ENCODE assay signal across 7 cellular contexts in the genomic region with DNA sequence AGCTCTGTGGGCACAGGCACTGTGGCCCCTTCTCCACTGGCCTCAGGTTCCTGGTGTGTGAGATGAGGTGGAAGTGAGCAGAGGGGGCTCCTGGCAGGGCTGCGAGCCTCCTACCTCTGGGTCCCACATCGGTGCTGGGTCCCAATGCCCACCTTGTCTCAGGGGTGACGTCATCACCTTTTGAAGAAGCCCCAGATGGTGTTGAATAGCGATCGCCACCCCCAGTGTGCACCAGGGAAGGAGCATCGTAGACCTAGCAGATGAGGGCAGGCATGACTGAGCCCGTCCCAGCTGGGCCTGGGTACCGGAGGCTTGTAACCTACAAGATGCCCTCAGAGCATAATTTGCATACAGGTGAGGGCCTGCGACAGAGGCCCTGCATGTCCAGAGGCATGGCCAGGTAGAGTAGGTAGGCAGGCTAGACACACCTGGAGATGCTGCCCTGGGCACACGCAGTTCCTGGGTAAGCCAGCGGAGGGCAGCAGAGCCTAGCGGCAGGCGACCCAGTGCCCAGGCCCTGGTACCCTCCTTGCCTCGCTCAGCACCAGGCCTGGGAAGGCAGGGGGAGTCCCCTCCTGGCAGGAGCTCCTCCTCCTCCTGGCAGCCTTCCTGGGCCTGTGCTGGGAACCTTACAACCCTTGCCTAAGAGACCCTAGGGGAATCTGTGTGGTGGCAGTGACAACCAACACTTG. TPM values are rescaled to one million over a fixed set of nuclear protein-coding genes. Genes with fewer than 3 reads are reported as not detected.
DNase-seq lines count a peak whose midpoint lies in the region; TF ChIP-seq lines count a peak whose summit lies in the region.

No MANE protein-coding gene starts in this region.

- H3K36me3 ChIP-seq in KMS-11 (ENCODE audit: insufficient read depth) (no peaks in the 10 kb centered on the region), SK-N-SH (replicated peaks in 1 of 2; ENCODE audit: control insufficient read depth in 1 of 2, insufficient read depth in 2 of 2, low read length in 1 of 2) (no peaks in the 10 kb centered on the region), prostate gland (no peaks in the 10 kb centered on the region), uterus (no peaks in the 10 kb centered on the region)

- TF ChIP-seq POLR2A in prostate gland (IDR thresholded peaks at IDR 0.05) (no peak), uterus (IDR thresholded peaks at IDR 0.05) (peak in 1 of 2 donors; percentile 15)

- H3K9me2 ChIP-seq in SK-N-SH, result no peaks in the 10 kb centered on the region

- TF ChIP-seq RAD21 in SK-N-SH (IDR thresholded peaks at IDR 0.05; ENCODE audit: low read length), result peak; percentile 99

- TF ChIP-seq EP300 in SK-N-SH (IDR thresholded peaks at IDR 0.05; ENCODE audit: borderline replicate concordance in 1 of 2, low read depth in 1 of 2, low read length in 1 of 2), result no peak

- H3K79me2 ChIP-seq in KMS-11 (ENCODE audit: insufficient read depth, low read depth) (no peaks in the 10 kb centered on the region), SK-N-SH (ENCODE audit: insufficient read depth) (no peaks in the 10 kb centered on the region)

- no peak overlapping the region for H3K27ac ChIP-seq in KMS-11
- no peak overlapping the region; a peak in 1 of 4 replicates for H3K27ac ChIP-seq in SK-N-SH (ENCODE audit: low read depth in 2 of 2, low read length in 1 of 2)
- H3K27ac ChIP-seq in prostate gland, result no peak overlapping the region
- no peak overlapping the region for H3K27ac ChIP-seq in uterus

- no peaks in the 10 kb centered on the region for H3F3A ChIP-seq in SK-N-SH (replicated peaks; ENCODE audit: insufficient read depth)

- no peak overlapping the region for H3K4me2 ChIP-seq in KMS-11
- no peak overlapping the region for H3K4me2 ChIP-seq in SK-N-SH

- H3K9me3 ChIP-seq in SK-N-SH, result no peaks in the 10 kb centered on the region
- H3K9me3 ChIP-seq in prostate gland, result no peaks in the 10 kb centered on the region
- no peaks in the 10 kb centered on the region for H3K9me3 ChIP-seq in uterus

- POLR2A ChIA-PET in SK-N-SH (lab: Yijun Ruan, JAX), result interaction anchor here (0.6 to 2.3 kb wide), 4 partner anchors 542 to 569 kb away, joined by 3 to 18 read pairs (median 4); no protein-coding TSS in a partner anchor

- CTCF ChIA-PET in SK-N-SH (lab: Yijun Ruan, JAX), result interaction anchor here (0.6 to 14.1 kb wide), 65 partner anchors 10 to 818 kb away, joined by 3 to 403 read pairs (median 4); a partner anchor contains a TSS

- TF ChIP-seq CTCF in GM12873 (IDR thresholded peaks at IDR 0.05; ENCODE audit: insufficient read depth, low read depth, low read length, missing control alignments) (peak; percentile 100), KMS-11 (conservative IDR thresholded peaks at IDR 0.05; ENCODE audit: low read depth, low read length) (peak; percentile 89), SK-N-SH (IDR thresholded peaks at IDR 0.05) (peak; percentile 98), prostate gland (IDR thresholded peaks at IDR 0.05) (peak; percentile 96 to 100 (median 99)), uterus (IDR thresholded peaks at IDR 0.05) (peak; percentile 90 to 97 (median 92))

- H3K4me3 ChIP-seq in KMS-11 (IDR thresholded peaks at IDR 0.05; ENCODE audit: insufficient read depth, low read depth, low read length) (no peak overlapping the region), SK-N-SH (ENCODE audit: low read depth in 2 of 2, low read length in 1 of 2) (peak overlapping the region in 1 of 2 experiments; percentile 16; a peak in 1 of 4 replicates), prostate gland (no peak overlapping the region), uterus (no peak overlapping the region)

- H4K20me1 ChIP-seq in KMS-11 (ENCODE audit: insufficient read depth) (no peaks in the 10 kb centered on the region), SK-N-SH (ENCODE audit: insufficient read depth) (no peaks in the 10 kb centered on the region)

- peak; percentile 96 for DNase-seq in SK-N-SH
- peak; percentile 79 for DNase-seq in activated naive CD4-positive, alpha-beta T cell treated with anti-CD3 and anti-CD28 coated beads, Interleukin-2, amount 50 U/mL, for 16 hours
- DNase-seq in head of caudate nucleus, result peak; percentile 42 to 88 (median 77)
- peak; percentile 87 for DNase-seq in prostate gland (ENCODE audit: low spot score)
- DNase-seq in uterus, result peak; percentile 58 to 69

- 35% methylated on average over 4 of the region's 14 CpGs for WGBS in SK-N-SH (ENCODE audit: low lambda C conversion rate)
- WGBS in prostate gland, result 24% methylated on average over 9 of the region's 14 CpGs

- H3K4me1 ChIP-seq in KMS-11 (ENCODE audit: low read depth, poor library complexity, severe bottlenecking) (no peaks in the 10 kb centered on the region), SK-N-SH (ENCODE audit: control insufficient read depth in 1 of 2, insufficient read depth in 2 of 2, low read depth in 1 of 2, low read length in 1 of 2) (peaks cover 10 to 27% of the 10 kb centered on the region in 2 experiments; a peak in 2 of 4 replicates), prostate gland (replicated peaks) (peaks cover 16% of the 10 kb centered on the region), uterus (no peaks in the 10 kb centered on the region)

- no peak overlapping the region for H2AFZ ChIP-seq in KMS-11 (ENCODE audit: low read depth)
- H2AFZ ChIP-seq in SK-N-SH (ENCODE audit: low read depth), result no peak overlapping the region

- no peak overlapping the region for H3K9ac ChIP-seq in KMS-11
- no peak overlapping the region for H3K9ac ChIP-seq in SK-N-SH

- intact Hi-C loops in head of caudate nucleus (cut with DNase I) (loop anchor here (1.0 kb wide), 1 partner anchor 542 kb away; no protein-coding TSS in a partner anchor), prostate gland (cut with DNase I) (loop anchor here (1.0 to 2.0 kb wide), 2 partner anchors 542 to 570 kb away; no protein-coding TSS in a partner anchor), uterus (cut with DNase I; ENCODE audit: low total_unique reads) (loop anchor here (5.0 kb wide), 1 partner anchor 541 kb away; a partner anchor contains a TSS)

- H3K27me3 ChIP-seq in KMS-11 (ENCODE audit: insufficient read depth, low read depth) (peaks cover 44% of the 10 kb centered on the region), SK-N-SH (ENCODE audit: insufficient read depth) (no peaks in the 10 kb centered on the region), prostate gland (replicated peaks; ENCODE audit: insufficient read depth) (no peaks in the 10 kb centered on the region), uterus (no peaks in the 10 kb centered on the region)

TF ChIP-seq in SK-N-SH, 30 proteins besides CTCF, POLR2A, EP300 and RAD21:
- TF ChIP-seq RCOR1 (IDR thresholded peaks at IDR 0.05; ENCODE audit: low read length) (0 out of 2 replicates have a peak, but pooled peaks have one; percentile 7), CHD2 (IDR thresholded peaks at IDR 0.05; ENCODE audit: low read length, partially characterized antibody) (peak; percentile 49), MEF2A (IDR thresholded peaks at IDR 0.05; ENCODE audit: borderline replicate concordance, low read depth) (no peak), SMC3 (IDR thresholded peaks at IDR 0.05; ENCODE audit: low read depth, low read length) (peak; percentile 99), MXI1 (IDR thresholded peaks at IDR 0.05; ENCODE audit: low read depth, low read length) (0 out of 2 replicates have a peak, but pooled peaks have one; percentile 39)
- TF ChIP-seq, protein P1, sequence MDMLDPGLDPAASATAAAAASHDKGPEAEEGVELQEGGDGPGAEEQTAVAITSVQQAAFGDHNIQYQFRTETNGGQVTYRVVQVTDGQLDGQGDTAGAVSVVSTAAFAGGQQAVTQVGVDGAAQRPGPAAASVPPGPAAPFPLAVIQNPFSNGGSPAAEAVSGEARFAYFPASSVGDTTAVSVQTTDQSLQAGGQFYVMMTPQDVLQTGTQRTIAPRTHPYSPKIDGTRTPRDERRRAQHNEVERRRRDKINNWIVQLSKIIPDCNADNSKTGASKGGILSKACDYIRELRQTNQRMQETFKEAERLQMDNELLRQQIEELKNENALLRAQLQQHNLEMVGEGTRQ (IDR thresholded peaks at IDR 0.05; ENCODE audit: borderline replicate concordance, low read depth, low read length), result no peak

RNA-seq across cellular contexts. Expression of a gene that starts 52.5 kb away (rescaled TPM):
- 7.6 and 8.7 TPM in 2 replicates for polyA plus RNA-seq in SK-N-SH (2012; rRNA removed)
- polyA plus RNA-seq in SK-N-SH (2012; cell fraction: cytosol; rRNA removed), result 3.3 and 4.5 TPM in 2 replicates
- 36.5 and 41.4 TPM in 2 replicates for polyA plus RNA-seq in SK-N-SH (2012; cell fraction: nucleus; rRNA removed)
- 10 to 100 TPM; 17.6 to 31.0 TPM for total RNA-seq in prostate gland
- total RNA-seq in uterus, result 10 to 100 TPM in 3 of 4 donors, 1 to 10 TPM in 1; 5.6 to 54.6 (median 17.7) TPM

RNA-seq across cellular contexts. Expression of a gene that starts 54.5 kb away (rescaled TPM):
- polyA plus RNA-seq in SK-N-SH (2012; rRNA removed), result 0.13 and 0.16 TPM in 2 replicates
- polyA plus RNA-seq in SK-N-SH (2012; cell fraction: cytosol; rRNA removed), result 0.01 and 0.09 TPM in 2 replicates
- polyA plus RNA-seq in SK-N-SH (2012; cell fraction: nucleus; rRNA removed), result 0.82 and 0.96 TPM in 2 replicates
- total RNA-seq in prostate gland, result 1 to 10 TPM; 2.8 to 3.9 TPM
- total RNA-seq in uterus, result 1 to 10 TPM in 2 of 4 donors, under 1 TPM in 2; 0.29 to 7.5 (median 1.7) TPM
